Comparison of ENCODE assay signal across 15 cellular contexts in the genomic region with DNA sequence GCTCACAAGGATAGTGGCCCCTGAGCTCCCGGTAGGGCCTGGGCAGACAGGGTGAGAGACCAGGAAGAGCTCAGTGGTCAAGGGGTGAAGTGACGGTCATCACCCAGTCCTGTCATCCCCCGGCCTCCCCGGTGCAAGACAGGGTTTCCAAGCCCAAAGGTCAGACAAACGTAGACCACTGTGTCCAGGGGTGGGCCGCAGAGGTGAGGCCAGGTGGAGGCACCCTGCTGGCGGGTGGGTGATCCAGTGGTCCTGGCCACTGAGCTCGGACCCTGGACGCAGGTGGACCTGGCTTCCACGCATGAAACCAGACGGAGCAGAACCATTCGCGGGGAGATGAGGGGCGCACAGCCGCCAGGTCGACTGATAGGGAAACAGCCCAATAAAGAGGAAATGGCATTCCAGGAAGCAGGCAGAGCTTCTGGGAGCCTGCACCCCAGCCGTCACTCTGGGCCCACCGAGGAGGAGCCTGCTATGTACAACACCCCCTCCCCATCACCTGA. TPM values are rescaled to one million over a fixed set of nuclear protein-coding genes. Genes with fewer than 3 reads are reported as not detected.
A peak's percentile ranks its signal among the peaks of the same experiment; 100 is the strongest.
DNase-seq lines count a peak whose midpoint lies in the region; ATAC-seq and TF ChIP-seq lines count a peak whose summit lies in the region.
"Had no signal": no experiment of that assay in that cellular context is flagged by ENCODE, and none has a peak within 500 bp of the region (broad histone marks: within the 10 kb centered on the region; RNA-seq: fewer than 3 reads in every experiment).

No MANE protein-coding gene starts in this region.

- peak; percentile 0 for DNase-seq in stimulated activated CD4-positive, alpha-beta T cell treated with anti-CD3 and anti-CD28 coated beads, Interleukin-1b, Interleukin-23, amount 100 ng/mL, for 48 hours
- DNase-seq in stimulated activated CD4-positive, alpha-beta T cell treated with anti-CD3 and anti-CD28 coated beads, Interleukin-4, amount 100 ng/mL, for 4 hours: no peak
- DNase-seq in left ventricle myocardium inferior (peak; percentile 10), ovary (peak in 3 of 5 donors; percentile 8 to 15 (median 14)), SW480 (ENCODE audit: low spot score) (no peak)
- DNase-seq in activated CD4-positive, alpha-beta T cell treated with anti-CD3 and anti-CD28 coated beads for 1 hour: no peak
- DNase-seq: brain microvascular endothelial cell, EL, MV-4-11, NCI-H187 had no signal

- no peak for TF ChIP-seq CTCF in left ventricle myocardium inferior (IDR thresholded peaks at IDR 0.05; ENCODE audit: borderline replicate concordance)
- TF ChIP-seq CTCF in ovary (IDR thresholded peaks at IDR 0.05): no peak

- H3K27me3 ChIP-seq in left ventricle myocardium inferior (ENCODE audit: low read depth) (peaks cover 32% of the 10 kb centered on the region), ovary (no peaks in the 10 kb centered on the region)

- intact Hi-C loops in left ventricle myocardium inferior (cut with micrococcal nuclease) (no loop called here), ovary (cut with DNase I) (no loop called here)

- H3K4me1 ChIP-seq in left ventricle myocardium inferior (peaks cover 29% of the 10 kb centered on the region), ovary (ENCODE audit: insufficient read depth) (peaks cover 4% of the 10 kb centered on the region)

- WGBS in ovary, 3 donors: 33 to 57% (median 40%) methylated on average over 17 to 18 of the region's 18 CpGs

- no peak for TF ChIP-seq EP300 in ovary (IDR thresholded peaks at IDR 0.05)

- no peak for TF ChIP-seq POLR2A in ovary (IDR thresholded peaks at IDR 0.05)

- ATAC-seq in HG03565 (IDR thresholded peaks at IDR 0.05; ENCODE audit: unreplicated experiment) (no peak), HG03521 (IDR thresholded peaks at IDR 0.05; ENCODE audit: unreplicated experiment) (no peak)

- H3K27ac ChIP-seq in left ventricle myocardium inferior (replicated peaks): no peak overlapping the region
- no peak overlapping the region for H3K27ac ChIP-seq in ovary
- H3K27ac ChIP-seq: brain microvascular endothelial cell, coronary artery, KMS-11 had no signal

- H3K9me3 ChIP-seq in left ventricle myocardium inferior (replicated peaks) (peaks cover 7% of the 10 kb centered on the region), ovary (peaks cover 0 to 3% of the 10 kb centered on the region in 2 donors)

- H3K4me3 ChIP-seq in left ventricle myocardium inferior (no peak overlapping the region), ovary (no peak overlapping the region)
- H3K4me3 ChIP-seq: coronary artery had no signal

- H3K36me3 ChIP-seq in left ventricle myocardium inferior: no peaks in the 10 kb centered on the region
- H3K36me3 ChIP-seq in ovary: no peaks in the 10 kb centered on the region
- H3K36me3 ChIP-seq: brain microvascular endothelial cell had no signal

RNA-seq across cellular contexts. Expression of a gene that starts 14.4 kb away (rescaled TPM):
- total RNA-seq in left ventricle myocardium inferior (6.1 TPM), ovary (10 to 100 TPM; 32.7 to 69.5 (median 50.3) TPM)
- 10 to 100 TPM; 16.7 to 29.5 TPM for polyA plus RNA-seq in ovary
- total RNA-seq: HT-29 had no signal

Comparison
In these comparisons a context has a peak if more than half of its experiments do, and no peak if none do; other contexts are left out.
1. DNase-seq: peak in stimulated activated CD4-positive, alpha-beta T cell treated with anti-CD3 and anti-CD28 coated beads, Interleukin-1b, Interleukin-23, amount 100 ng/mL, for 48 hours (single experiment), left ventricle myocardium inferior (single experiment) and ovary (3 of 5); none in stimulated activated CD4-positive, alpha-beta T cell treated with anti-CD3 and anti-CD28 coated beads, Interleukin-4, amount 100 ng/mL, for 4 hours (0 of 2), activated CD4-positive, alpha-beta T cell treated with anti-CD3 and anti-CD28 coated beads for 1 hour (single experiment) and SW480 (single experiment).